ENCODE assay signal across 34 cellular contexts in genomic region chr2:222828572-222828971, GRCh38.
"Had no signal": no experiment of that assay in that cellular context is flagged by ENCODE, and none has a peak within 500 bp of the region (broad histone marks: within the 10 kb centered on the region; RNA-seq: fewer than 3 reads in every experiment).

No MANE protein-coding gene starts in this region.

- H3K36me3 Mint-ChIP-seq: activated naive CD4-positive, alpha-beta T cell treated with anti-CD3 and anti-CD28 coated beads, Interleukin-2, amount 50 U/mL, for 24 hours; activated naive CD8-positive, alpha-beta T cell treated with anti-CD3 and anti-CD28 coated beads for 36 hours had no signal

- ATAC-seq: activated CD4-positive, CD25-positive, alpha-beta regulatory T cell treated with anti-CD3 and anti-CD28 coated beads, Interleukin-2, amount 50 U/mL, for 24 hours; activated CD8-positive, alpha-beta T cell treated with anti-CD3 and anti-CD28 coated beads for 36 hours; activated naive CD8-positive, alpha-beta T cell treated with anti-CD3 and anti-CD28 coated beads, Interleukin-2, amount 50 U/mL, for 24 hours; body of pancreas; effector memory CD8-positive, alpha-beta T cell; gastroesophageal sphincter; heart right ventricle; T-helper 17 cell had no signal

- DNase-seq: activated B cell treated with CpG ODN at 0.5 μM for 24 hours; activated CD4-positive, alpha-beta T cell treated with anti-CD3 and anti-CD28 coated beads for 48 hours; activated CD4-positive, alpha-beta T cell treated with anti-CD3 and anti-CD28 coated beads, Interleukin-2, amount 50 U/mL, for 1 hour; activated CD4-positive, alpha-beta T cell treated with anti-CD3 and anti-CD28 coated beads, Interleukin-2, amount 50 U/mL, for 48 hours; activated CD8-positive, alpha-beta memory T cell treated with anti-CD3 and anti-CD28 coated beads for 24 hours; activated CD8-positive, alpha-beta T cell treated with anti-CD3 and anti-CD28 coated beads for 36 hours; activated effector memory CD4-positive, alpha-beta T cell treated with anti-CD3 and anti-CD28 coated beads, Interleukin-2, amount 50 U/mL, for 16 hours; activated naive CD4-positive, alpha-beta T cell treated with anti-CD3 and anti-CD28 coated beads for 36 hours; activated naive CD8-positive, alpha-beta T cell treated with anti-CD3 and anti-CD28 coated beads for 36 hours; activated naive CD8-positive, alpha-beta T cell treated with anti-CD3 and anti-CD28 coated beads, Interleukin-2, amount 50 U/mL, for 24 hours; activated T-cell treated with anti-CD3 and anti-CD28 coated beads, Interleukin-2, amount 50 U/mL, for 1 hour; activated T-cell treated with anti-CD3 and anti-CD28 coated beads, Interleukin-2, amount 50 U/mL, for 48 hours; adrenal gland; amygdala; aorta; body of pancreas; caudate nucleus; cortex of kidney; dermis blood vessel endothelial cell; effector CD4-positive, alpha-beta T cell; effector memory CD8-positive, alpha-beta T cell; erythroblast; foreskin melanocyte; heart right ventricle; T-helper 1 cell; T-helper 17 cell; T1000; WERI-Rb-1 had no signal

- H3K9me3 Mint-ChIP-seq: activated B cell treated with CpG ODN at 0.5 μM for 24 hours; activated CD8-positive, alpha-beta T cell treated with anti-CD3 and anti-CD28 coated beads for 36 hours; activated naive CD4-positive, alpha-beta T cell treated with anti-CD3 and anti-CD28 coated beads for 36 hours; activated naive CD4-positive, alpha-beta T cell treated with anti-CD3 and anti-CD28 coated beads, Interleukin-2, amount 50 U/mL, for 24 hours; activated naive CD8-positive, alpha-beta T cell treated with anti-CD3 and anti-CD28 coated beads for 36 hours; activated naive CD8-positive, alpha-beta T cell treated with anti-CD3 and anti-CD28 coated beads, Interleukin-2, amount 50 U/mL, for 24 hours; activated T-helper 1 cell treated with anti-CD3 and anti-CD28 coated beads, Interleukin-12 subunit alpha, Interleukin-12 subunit beta, Interleukin-2, Interleukin-4 antibody, amounts not matched to agents 30 ng/mL and 10 ng/mL and 1 ng/mL, durations not matched to agents 14 hours and 24 hours and 36 hours; activated T-helper 2 cell treated with anti-CD3 and anti-CD28 coated beads, Interferon-gamma antibody, Interleukin-2, Interleukin-4, amounts not matched to agents 10 μg/mL and 5 μg/mL and 100 μg/mL, durations not matched to agents 14 hours and 24 hours and 36 hours; effector memory CD8-positive, alpha-beta T cell; T-helper 2 cell treated with Interferon-gamma antibody and Interleukin-4, amounts not matched to agents 5 μg/mL and 100 μg/mL, for 36 hours had no signal

- H3K27ac Mint-ChIP-seq: activated B cell treated with CpG ODN at 0.5 μM for 24 hours; activated CD8-positive, alpha-beta T cell treated with anti-CD3 and anti-CD28 coated beads for 36 hours; activated naive CD4-positive, alpha-beta T cell treated with anti-CD3 and anti-CD28 coated beads for 36 hours; activated naive CD4-positive, alpha-beta T cell treated with anti-CD3 and anti-CD28 coated beads, Interleukin-2, amount 50 U/mL, for 24 hours; activated naive CD8-positive, alpha-beta T cell treated with anti-CD3 and anti-CD28 coated beads for 36 hours; activated naive CD8-positive, alpha-beta T cell treated with anti-CD3 and anti-CD28 coated beads, Interleukin-2, amount 50 U/mL, for 24 hours; activated T-helper 1 cell treated with anti-CD3 and anti-CD28 coated beads, Interleukin-12 subunit alpha, Interleukin-12 subunit beta, Interleukin-2, Interleukin-4 antibody, amounts not matched to agents 30 ng/mL and 10 ng/mL and 1 ng/mL, durations not matched to agents 14 hours and 24 hours and 36 hours; activated T-helper 2 cell treated with anti-CD3 and anti-CD28 coated beads, Interferon-gamma antibody, Interleukin-2, Interleukin-4, amounts not matched to agents 10 μg/mL and 5 μg/mL and 100 μg/mL, durations not matched to agents 14 hours and 24 hours and 36 hours; effector memory CD8-positive, alpha-beta T cell; T-helper 17 cell; T-helper 2 cell treated with Interferon-gamma antibody and Interleukin-4, amounts not matched to agents 5 μg/mL and 100 μg/mL, for 36 hours had no signal

- H3K4me1 ChIP-seq: adrenal gland, body of pancreas, gastroesophageal sphincter had no signal

- H3K9me3 ChIP-seq: adrenal gland, body of pancreas, gastroesophageal sphincter, heart right ventricle had no signal

- H3K27me3 ChIP-seq: adrenal gland, body of pancreas, gastroesophageal sphincter, heart right ventricle had no signal

- H3K4me3 ChIP-seq: adrenal gland, body of pancreas, gastroesophageal sphincter, heart right ventricle had no signal

- H3K36me3 ChIP-seq: adrenal gland, gastroesophageal sphincter, heart right ventricle, WERI-Rb-1 had no signal

- H3K4me1 Mint-ChIP-seq: activated B cell treated with CpG ODN at 0.5 μM for 24 hours; activated naive CD4-positive, alpha-beta T cell treated with anti-CD3 and anti-CD28 coated beads, Interleukin-2, amount 50 U/mL, for 24 hours; activated naive CD8-positive, alpha-beta T cell treated with anti-CD3 and anti-CD28 coated beads for 36 hours; activated naive CD8-positive, alpha-beta T cell treated with anti-CD3 and anti-CD28 coated beads, Interleukin-2, amount 50 U/mL, for 24 hours; T-helper 17 cell had no signal

- H3K27me3 Mint-ChIP-seq: activated CD8-positive, alpha-beta T cell treated with anti-CD3 and anti-CD28 coated beads for 36 hours; activated naive CD4-positive, alpha-beta T cell treated with anti-CD3 and anti-CD28 coated beads, Interleukin-2, amount 50 U/mL, for 24 hours had no signal

- H3K27ac ChIP-seq: adrenal gland, body of pancreas, gastroesophageal sphincter, heart right ventricle, WERI-Rb-1 had no signal

- H3K4me3 Mint-ChIP-seq: activated B cell treated with CpG ODN at 0.5 μM for 24 hours; activated CD8-positive, alpha-beta T cell treated with anti-CD3 and anti-CD28 coated beads for 36 hours; activated naive CD4-positive, alpha-beta T cell treated with anti-CD3 and anti-CD28 coated beads for 36 hours; activated naive CD4-positive, alpha-beta T cell treated with anti-CD3 and anti-CD28 coated beads, Interleukin-2, amount 50 U/mL, for 24 hours; activated naive CD8-positive, alpha-beta T cell treated with anti-CD3 and anti-CD28 coated beads for 36 hours; activated naive CD8-positive, alpha-beta T cell treated with anti-CD3 and anti-CD28 coated beads, Interleukin-2, amount 50 U/mL, for 24 hours; activated T-helper 1 cell treated with anti-CD3 and anti-CD28 coated beads, Interleukin-12 subunit alpha, Interleukin-12 subunit beta, Interleukin-2, Interleukin-4 antibody, amounts not matched to agents 30 ng/mL and 10 ng/mL and 1 ng/mL, durations not matched to agents 14 hours and 24 hours and 36 hours; effector memory CD8-positive, alpha-beta T cell; T-helper 17 cell; T-helper 2 cell treated with Interferon-gamma antibody and Interleukin-4, amounts not matched to agents 5 μg/mL and 100 μg/mL, for 36 hours had no signal
